In the genomic region with DNA sequence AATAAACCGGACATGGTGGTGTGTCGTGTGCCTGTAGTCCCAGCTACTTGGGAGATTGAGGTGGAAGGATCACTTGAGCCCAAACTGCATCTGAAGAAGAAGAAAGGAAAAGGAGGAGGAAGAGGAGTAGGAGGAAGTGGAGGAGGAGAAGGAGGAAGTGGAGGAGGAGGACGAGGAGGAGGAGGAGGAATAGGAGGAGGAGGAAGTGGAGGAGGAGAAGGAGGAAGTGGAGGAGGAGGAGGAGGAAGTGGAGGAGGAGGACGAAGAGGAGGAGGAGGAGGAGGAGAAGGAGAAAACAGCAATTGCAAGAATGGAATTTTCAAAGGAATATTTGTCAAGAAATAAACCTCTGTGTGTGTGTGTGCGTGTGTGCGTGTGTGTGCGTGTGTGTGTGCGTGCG, we compare ENCODE assay signal across 29 cellular contexts.
"Had no signal": no experiment of that assay in that cellular context is flagged by ENCODE, and none has a peak within 500 bp of the region (broad histone marks: within the 10 kb centered on the region; RNA-seq: fewer than 3 reads in every experiment).

No MANE protein-coding gene starts in this region.

- FAIRE-seq: endometrium, endothelial cell of umbilical vein, TTC549 had no signal

- DNase-seq: activated CD4-positive, alpha-beta T cell treated with anti-CD3 and anti-CD28 coated beads for 1 hour; activated CD4-positive, alpha-beta T cell treated with anti-CD3 and anti-CD28 coated beads for 4 hours; activated CD4-positive, alpha-beta T cell treated with anti-CD3 and anti-CD28 coated beads, Interleukin-2, amount 50 U/mL, for 1 hour; activated CD4-positive, alpha-beta T cell treated with anti-CD3 and anti-CD28 coated beads, Interleukin-2, amount 50 U/mL, for 48 hours; activated CD8-positive, alpha-beta memory T cell treated with anti-CD3 and anti-CD28 coated beads for 24 hours; activated CD8-positive, alpha-beta T cell treated with anti-CD3 and anti-CD28 coated beads for 36 hours; activated effector memory CD4-positive, alpha-beta T cell treated with Interleukin-2 at 50 U/mL for 16 hours; activated gamma-delta T cell treated with Interleukin-2 at 50 U/mL for 16 hours; activated naive CD4-positive, alpha-beta T cell treated with anti-CD3 and anti-CD28 coated beads, Interleukin-2, amount 50 U/mL, for 16 hours; activated naive CD4-positive, alpha-beta T cell treated with Interleukin-2 at 50 U/mL for 16 hours; activated T-cell treated with anti-CD3 and anti-CD28 coated beads, Interleukin-2, amount 50 U/mL, for 4 hours; amniotic stem cell; anterior cingulate cortex; body of pancreas; caudate nucleus; colonic mucosa; effector CD8-positive, alpha-beta T cell; esophagus squamous epithelium; foreskin melanocyte; heart right ventricle; T-helper 2 cell had no signal

- H3K4me1 ChIP-seq: body of pancreas, colonic mucosa, esophagus squamous epithelium, gastroesophageal sphincter, heart right ventricle had no signal

- H3K4me3 ChIP-seq: body of pancreas, colonic mucosa, esophagus squamous epithelium, gastroesophageal sphincter, heart right ventricle had no signal

- H3K9me3 ChIP-seq: body of pancreas, colonic mucosa, esophagus squamous epithelium, gastroesophageal sphincter, heart right ventricle had no signal

- H3K27ac ChIP-seq: body of pancreas, colonic mucosa, epithelial cell of prostate, esophagus squamous epithelium, gastroesophageal sphincter, heart right ventricle, VCaP had no signal

- H3K27me3 ChIP-seq: body of pancreas, colonic mucosa, esophagus squamous epithelium, gastroesophageal sphincter, heart right ventricle had no signal

- ATAC-seq: activated CD8-positive, alpha-beta T cell treated with anti-CD3 and anti-CD28 coated beads for 36 hours; activated T-cell treated with anti-CD3 and anti-CD28 coated beads, Interleukin-2, amount 50 U/mL, for 4 hours; activated T-helper 17 cell treated with anti-CD3 and anti-CD28 coated beads, Interleukin-2, amount 50 U/mL, for 72 hours; body of pancreas; gastroesophageal sphincter; heart right ventricle; WTC11 had no signal

- H3K36me3 ChIP-seq: colonic mucosa, esophagus squamous epithelium, gastroesophageal sphincter, heart right ventricle had no signal
